ENCODE assay signal across 8 cellular contexts in the genomic region with DNA sequence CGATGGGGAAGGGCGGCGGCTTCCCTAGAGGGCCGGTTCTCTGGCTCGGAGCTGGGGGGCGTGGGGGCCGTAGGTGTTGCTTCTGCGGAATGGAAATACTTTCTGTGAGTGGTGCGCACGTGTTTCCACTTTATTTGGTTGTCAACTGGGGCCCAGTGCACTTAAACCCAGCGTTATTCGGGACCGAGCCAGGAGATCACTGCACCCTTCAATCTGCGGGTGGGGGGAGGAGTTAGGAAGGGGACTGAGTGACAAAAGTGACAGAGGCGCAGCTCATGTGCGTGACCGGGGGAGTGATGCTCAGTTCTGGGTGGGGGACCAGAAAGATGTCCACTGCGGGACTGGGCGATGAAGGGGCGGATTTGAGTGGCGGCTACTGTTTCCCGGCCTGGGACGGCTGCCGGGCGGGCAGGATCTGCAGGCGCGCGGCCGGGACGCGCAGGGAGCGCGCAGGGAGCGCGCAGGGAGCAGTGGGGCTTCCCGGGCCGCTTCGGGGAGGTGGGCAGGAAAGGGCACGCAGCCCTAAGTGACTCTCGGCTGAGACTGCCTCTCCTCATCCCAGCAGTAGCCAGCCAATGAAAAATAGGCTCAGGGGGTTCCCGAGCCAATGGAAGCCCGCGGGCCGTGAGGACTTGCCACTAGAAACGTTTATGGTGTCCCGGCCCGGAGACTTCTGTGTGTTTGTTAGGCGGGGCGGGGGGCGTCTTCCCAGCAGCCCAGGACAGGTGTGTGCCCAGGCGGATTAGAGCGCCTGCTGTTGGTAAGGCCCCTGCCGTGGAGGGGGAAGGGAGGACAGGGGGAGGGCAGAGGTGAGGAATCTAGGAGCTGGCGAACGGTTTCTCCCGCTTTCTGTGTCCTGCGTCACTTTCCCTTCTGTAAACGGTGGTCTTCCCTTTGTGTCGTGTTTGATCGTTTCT. TPM values are rescaled to one million over a fixed set of nuclear protein-coding genes. Genes with fewer than 3 reads are reported as not detected.
A peak's percentile ranks its signal among the peaks of the same experiment; 100 is the strongest.
DNase-seq lines count a peak whose midpoint lies in the region; ATAC-seq and TF ChIP-seq lines count a peak whose summit lies in the region.

No MANE protein-coding gene starts in this region.

- H3K9ac ChIP-seq in SU-DHL-6 (ENCODE audit: low read length), result peak overlapping the region; percentile 41; the same call in 1 of the 2 replicates

- no peaks in the 10 kb centered on the region for H3K27me3 ChIP-seq in SU-DHL-6 (ENCODE audit: low read length)
- peaks cover 5% of the 10 kb centered on the region for H3K27me3 ChIP-seq in adrenal gland

- DNase-seq in CD14-positive monocyte (ENCODE audit: low spot score) (peak; percentile 51), HuH-7 (ENCODE audit: low spot score) (peak; percentile 94), adrenal gland (peak in 6 of 7 donors; percentile 16 to 55 (median 26)), hepatic stellate cell (ENCODE audit: low spot score) (peak; percentile 63), sciatic nerve (ENCODE audit: low spot score) (no peak)

- H3K27me3 Mint-ChIP-seq in CD14-positive monocyte (ENCODE audit: low read depth in 3 of 3), result peaks cover 5 to 21% (median 18%) of the 10 kb centered on the region in 3 donors

- no peaks in the 10 kb centered on the region for H3K79me2 ChIP-seq in SU-DHL-6 (ENCODE audit: insufficient read depth, low read length)

- H3K36me3 ChIP-seq in SU-DHL-6 (ENCODE audit: low read length) (no peaks in the 10 kb centered on the region), adrenal gland (replicated peaks in 1 of 2) (no peaks in the 10 kb centered on the region)

- peaks cover 0 to 1% (median 0%) of the 10 kb centered on the region in 7 donors for H3K9me3 Mint-ChIP-seq in CD14-positive monocyte

- H3K4me3 ChIP-seq in SU-DHL-6 (ENCODE audit: insufficient read depth, low read length, poor library complexity, severe bottlenecking) (peak overlapping the region; percentile 41), adrenal gland (peak overlapping the region in 2 of 4 donors; percentile 19 to 43)

- ATAC-seq in sciatic nerve (peak; percentile 58), HG03442 (IDR thresholded peaks at IDR 0.05; ENCODE audit: unreplicated experiment) (no peak), GM18873 (IDR thresholded peaks at IDR 0.05; ENCODE audit: low FRiP score, unreplicated experiment) (no peak)

- H3K4me1 ChIP-seq in adrenal gland (replicated peaks in 1 of 2), result peaks cover 9 to 26% of the 10 kb centered on the region in 2 donors

- no peaks in the 10 kb centered on the region for H3K9me2 ChIP-seq in SU-DHL-6 (replicated peaks; ENCODE audit: insufficient read depth, low read length)

- no peak for TF ChIP-seq POLR2A in adrenal gland (IDR thresholded peaks at IDR 0.05)

- no peaks in the 10 kb centered on the region for H4K20me1 ChIP-seq in SU-DHL-6 (ENCODE audit: low read depth, low read length)

- H3K27ac Mint-ChIP-seq in CD14-positive monocyte, result peak overlapping the region; percentile 93 to 99 (median 96)

- peak overlapping the region; percentile 35 for H2AFZ ChIP-seq in SU-DHL-6 (ENCODE audit: low read depth, low read length, severe bottlenecking)

- no peaks in the 10 kb centered on the region for H3K9me3 ChIP-seq in SU-DHL-6 (ENCODE audit: insufficient read depth, low read length)
- no peaks in the 10 kb centered on the region for H3K9me3 ChIP-seq in adrenal gland (replicated peaks in 1 of 3)

- H3K4me1 Mint-ChIP-seq in CD14-positive monocyte, result peaks cover 42% of the 10 kb centered on the region

- peak overlapping the region; percentile 95 to 98 for H3K4me3 Mint-ChIP-seq in CD14-positive monocyte

- intact Hi-C loops in CD14-positive monocyte (cut with micrococcal nuclease) (loop anchor here (5.0 kb wide), 3 partner anchors 54 to 86 kb away; a partner anchor contains a TSS), adrenal gland (cut with DNase I) (no loop called here), sciatic nerve (cut with DNase I) (no loop called here)

- peak overlapping the region; percentile 65 for H3K4me2 ChIP-seq in SU-DHL-6 (ENCODE audit: low read depth, low read length, poor library complexity, severe bottlenecking)

- WGBS in adrenal gland, 4 donors, result 2 to 3% (median 2%) methylated on average over 26 to 60 of the region's 60 CpGs

- no peak overlapping the region for H3K27ac ChIP-seq in SU-DHL-6 (ENCODE audit: low read depth, low read length)
- H3K27ac ChIP-seq in adrenal gland, result no peak overlapping the region

- peaks cover 0 to 3% of the 10 kb centered on the region in 2 donors for H3K36me3 Mint-ChIP-seq in CD14-positive monocyte

- H3F3A ChIP-seq in SU-DHL-6 (ENCODE audit: insufficient read depth), result no peaks in the 10 kb centered on the region

- TF ChIP-seq CTCF in CD14-positive monocyte (IDR thresholded peaks at IDR 0.05), result no peak
- TF ChIP-seq CTCF in SU-DHL-6 (IDR thresholded peaks at IDR 0.05; ENCODE audit: insufficient read depth, low read length, poor library complexity, severe bottlenecking), result no peak
- TF ChIP-seq CTCF in adrenal gland (IDR thresholded peaks at IDR 0.05), result no peak

RNA-seq across cellular contexts. Expression of a gene that starts 54.3 kb away (rescaled TPM):
- 1 to 10 TPM; 4.9 to 7.9 TPM for polyA plus RNA-seq in CD14-positive monocyte
- 10 to 100 TPM in 1 of 8 donors, 1 to 10 TPM in 7; 3.6 to 10.5 (median 5.5) TPM for total RNA-seq in adrenal gland
- 1 to 10 TPM; 1.4 to 3.4 (median 1.7) TPM for polyA plus RNA-seq in adrenal gland
- 24.4 TPM for total RNA-seq in sciatic nerve

Comparison
In these comparisons a context has a peak if more than half of its experiments do, and no peak if none do; other contexts are left out.
1. intact Hi-C loops: an anchor here in CD14-positive monocyte (5.0 kb wide); none called in adrenal gland and sciatic nerve.